In the genomic region with DNA sequence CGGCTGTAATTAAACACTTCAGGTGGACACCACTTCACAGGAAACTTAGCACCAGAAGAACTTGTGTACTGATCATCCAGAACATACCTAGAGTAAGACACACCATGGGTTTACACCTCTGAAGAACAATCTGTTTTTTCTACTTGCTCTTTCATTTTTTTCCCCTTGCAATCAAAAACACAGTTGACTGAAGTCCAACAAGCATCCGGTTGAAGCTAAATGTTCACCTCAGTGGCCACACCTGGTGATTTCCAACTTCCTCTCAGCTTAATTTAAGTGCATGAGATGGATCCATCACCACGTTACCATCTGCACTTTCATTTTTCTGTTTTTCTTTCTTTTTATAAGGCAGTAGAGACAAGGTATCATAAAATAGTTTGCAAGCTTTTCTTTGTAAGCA, we compare ENCODE assay signal across 8 cellular contexts. TPM values are rescaled to one million over a fixed set of nuclear protein-coding genes. Genes with fewer than 3 reads are reported as not detected.
A peak's percentile ranks its signal among the peaks of the same experiment; 100 is the strongest.
DNase-seq lines count a peak whose midpoint lies in the region; ATAC-seq and TF ChIP-seq lines count a peak whose summit lies in the region.

No MANE protein-coding gene starts in this region.

- H3K36me3 ChIP-seq in spleen (peaks cover 0 to 60% (median 10%) of the 10 kb centered on the region in 6 donors), left lung (peaks cover 0 to 42% of the 10 kb centered on the region in 2 donors)

- whole genome bisulfite sequencing in spleen, 5 donors: 41 to 63% (median 56%) methylated on average over 3 of the region's 3 CpGs

- intact Hi-C loops in spleen (cut with DNase I; ENCODE audit: low total_unique reads): no loop called here
- intact Hi-C loops in left lung (cut with DNase I): no loop called here

- TF ChIP-seq CTCF in spleen (IDR thresholded peaks at IDR 0.05 in 8 of 11, conservative IDR thresholded peaks at IDR 0.05 in 3 of 11) (no peak), chondrocyte (IDR thresholded peaks at IDR 0.05) (no peak), left lung (IDR thresholded peaks at IDR 0.05) (no peak)

- peaks cover 69% of the 10 kb centered on the region for H3K4me1 Mint-ChIP-seq in activated T-cell treated with anti-CD3 and anti-CD28 coated beads, Interleukin-2, amount 50 U/mL, for 24 hours (ENCODE audit: low read depth)
- H3K4me1 Mint-ChIP-seq in chondrocyte (ENCODE audit: low read depth): peaks cover 13% of the 10 kb centered on the region

- H3K27me3 ChIP-seq in spleen (replicated peaks in 1 of 7): no peaks in the 10 kb centered on the region
- no peaks in the 10 kb centered on the region for H3K27me3 ChIP-seq in left lung

- TF ChIP-seq POLR2A in spleen (IDR thresholded peaks at IDR 0.05): no peak

- H3K4me3 Mint-ChIP-seq in activated T-cell treated with anti-CD3 and anti-CD28 coated beads, Interleukin-2, amount 50 U/mL, for 24 hours: peak overlapping the region; percentile 49
- no peak overlapping the region for H3K4me3 Mint-ChIP-seq in chondrocyte (ENCODE audit: unreplicated experiment)

- peak; percentile 67 for ATAC-seq in HG02571 (IDR thresholded peaks at IDR 0.05; ENCODE audit: unreplicated experiment)
- ATAC-seq in left lung: no peak

- H3K4me3 ChIP-seq in Jurkat, Clone E6-1 (ENCODE audit: low read length): no peak overlapping the region
- H3K4me3 ChIP-seq in spleen (peak overlapping the region in 1 of 8 donors; percentile 4), left lung (no peak overlapping the region)

- no peaks in the 10 kb centered on the region for H3K9me3 ChIP-seq in spleen
- no peaks in the 10 kb centered on the region for H3K9me3 ChIP-seq in left lung

- H3K36me3 Mint-ChIP-seq in activated T-cell treated with anti-CD3 and anti-CD28 coated beads, Interleukin-2, amount 50 U/mL, for 24 hours (ENCODE audit: low read depth): peaks cover 4% of the 10 kb centered on the region
- H3K36me3 Mint-ChIP-seq in chondrocyte (ENCODE audit: low read depth): no peaks in the 10 kb centered on the region

- H3K27ac Mint-ChIP-seq in activated T-cell treated with anti-CD3 and anti-CD28 coated beads, Interleukin-2, amount 50 U/mL, for 24 hours: peak overlapping the region; percentile 93
- H3K27ac Mint-ChIP-seq in chondrocyte (ENCODE audit: unreplicated experiment): no peak overlapping the region

- H3K4me1 ChIP-seq in spleen: peaks cover 0 to 74% (median 28%) of the 10 kb centered on the region in 6 donors
- peaks cover 0 to 7% of the 10 kb centered on the region in 2 donors for H3K4me1 ChIP-seq in left lung

- H3K27ac ChIP-seq in spleen (peak overlapping the region in 7 of 8 donors; percentile 6 to 85 (median 52)), left lung (no peak overlapping the region)

- H3K9me3 Mint-ChIP-seq in activated T-cell treated with anti-CD3 and anti-CD28 coated beads, Interleukin-2, amount 50 U/mL, for 24 hours: no peaks in the 10 kb centered on the region
- no peaks in the 10 kb centered on the region for H3K9me3 Mint-ChIP-seq in chondrocyte (ENCODE audit: low read depth)

- DNase-seq in activated T-cell treated with anti-CD3 and anti-CD28 coated beads, Interleukin-2, amount 50 U/mL, for 24 hours: no peak
- DNase-seq in activated T-cell treated with anti-CD3 and anti-CD28 coated beads, Interleukin-2, amount 50 U/mL, for 48 hours: no peak
- DNase-seq in Jurkat, Clone E6-1 (ENCODE audit: low read depth, low spot score): peak; percentile 89
- no peak for DNase-seq in spleen
- no peak for DNase-seq in DMS153 treated with DMSO at 0.1 percent for 48 hours (lab: John Stamatoyannopoulos, UW; ENCODE audit: unreplicated experiment)
- no peak for DNase-seq in chondrocyte (ENCODE audit: low spot score)
- DNase-seq in left lung: no peak

- no peaks in the 10 kb centered on the region for H3K27me3 Mint-ChIP-seq in activated T-cell treated with anti-CD3 and anti-CD28 coated beads, Interleukin-2, amount 50 U/mL, for 24 hours
- H3K27me3 Mint-ChIP-seq in chondrocyte (ENCODE audit: low read depth): peaks cover 6% of the 10 kb centered on the region

RNA-seq across cellular contexts. Expression of gene TXK, which starts 4.9 kb away (rescaled TPM):
- 2.8 TPM for polyA plus RNA-seq in Jurkat, Clone E6-1 (2012; ENCODE audit: insufficient read depth, insufficient read length)
- total RNA-seq in spleen (10 to 100 TPM; 17.0 to 36.6 (median 29.6) TPM), chondrocyte (0.22 TPM in 1 of 3 replicates, not detected in the others), left lung (1 to 10 TPM; 2.4 to 3.0 TPM)
- polyA plus RNA-seq in spleen: 1 to 10 TPM; 3.3 to 6.0 (median 3.5) TPM

Comparison
In these comparisons a context has a peak if more than half of its experiments do, and no peak if none do; other contexts are left out.
1. H3K27ac ChIP-seq: peak in spleen (7 of 8); none in left lung (0 of 2).
2. RNA of gene TXK, which starts 4.9 kb away (total RNA-seq): 17.0 to 36.6 TPM in spleen; 2.4 to 3.0 TPM in left lung and 0.22 TPM in chondrocyte; every median in the first group is over 4 times any median in the second.